In genomic region chr5:51024263-51024662, GRCh38 we compare ENCODE assay signal across 35 cellular contexts.
"Had no signal": no experiment of that assay in that cellular context is flagged by ENCODE, and none has a peak within 500 bp of the region (broad histone marks: within the 10 kb centered on the region; RNA-seq: fewer than 3 reads in every experiment).

No MANE protein-coding gene starts in this region.

- DNase-seq: Karpas-422, Kasumi-1, MG63, MM.1S, MV-4-11, NCI-H1048, NCI-H1092, NCI-H1092 treated with DMSO at 0.1 percent for 48 hours, NCI-H1105, NCI-H1105 treated with DMSO at 0.1 percent for 48 hours, NCI-H1417, NCI-H1417 treated with DMSO at 0.1 percent for 48 hours, NCI-H1436, NCI-H1436 treated with DMSO at 0.1 percent for 48 hours, NCI-H146, NCI-H1694, NCI-H1694 treated with DMSO at 0.1 percent for 48 hours, NCI-H187, NCI-H187 treated with DMSO at 0.1 percent for 48 hours, NCI-H1930, NCI-H2029, NCI-H2029 treated with DMSO at 0.1 percent for 48 hours, NCI-H2081, NCI-H2081 treated with DMSO at 0.1 percent for 48 hours, NCI-H2107, NCI-H2171, NCI-H2171 treated with DMSO at 0.1 percent for 48 hours, NCI-H2227 treated with DMSO at 0.1 percent for 48 hours, NCI-H226, NCI-H345, NCI-H446, NCI-H446 treated with DMSO at 0.1 percent for 48 hours, NCI-H510A, NCI-H510A treated with DMSO at 0.1 percent for 48 hours, NCI-H524 had no signal

- H3K27me3 ChIP-seq: MG63 had no signal

- H3K36me3 ChIP-seq: MG63 had no signal

- H3K4me3 ChIP-seq: MG63 had no signal

- H3K9me3 ChIP-seq: MG63 had no signal
